In the genomic region with DNA sequence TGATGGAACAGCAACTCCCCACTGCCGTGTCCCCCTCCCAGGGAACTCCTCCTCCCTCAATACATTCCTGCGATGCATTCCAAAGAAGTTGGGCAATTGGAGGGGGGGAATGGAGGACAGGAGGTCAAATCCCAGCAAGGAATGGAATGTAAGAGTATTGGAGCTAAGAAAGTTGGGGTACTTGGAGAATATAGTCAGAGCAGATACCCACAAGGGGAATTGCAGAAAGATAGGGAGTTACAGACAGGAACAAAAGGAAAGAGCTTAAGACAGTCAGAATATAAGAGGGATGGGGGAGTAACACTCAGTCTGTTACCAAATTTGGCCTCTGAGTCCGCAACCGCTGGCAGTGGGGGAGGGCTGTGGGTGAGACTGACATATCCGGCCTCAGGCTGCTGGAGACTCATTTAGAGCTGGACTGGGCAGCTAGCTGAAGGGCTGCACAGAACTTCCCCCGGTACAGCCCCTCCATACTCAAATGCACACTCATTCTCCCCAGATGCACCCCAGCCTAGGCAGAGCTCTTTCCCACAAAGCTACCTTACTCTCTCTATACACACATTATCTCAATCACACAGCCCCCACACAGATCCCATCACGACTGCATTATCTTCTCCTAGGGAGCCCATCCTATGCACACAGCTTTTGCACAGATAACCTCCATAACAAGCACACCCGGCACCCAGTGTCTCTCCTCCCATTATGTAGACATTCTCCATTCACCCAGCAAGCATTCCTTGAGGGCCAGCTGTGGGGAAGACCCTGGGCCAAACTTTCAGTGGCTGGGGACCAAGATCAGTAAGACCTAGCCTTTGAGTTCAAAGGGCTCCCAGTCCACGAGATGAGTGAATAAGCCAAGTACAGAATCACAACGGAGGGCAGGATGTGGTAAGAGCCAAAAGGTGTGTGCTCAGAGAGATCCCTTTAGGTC, we compare ENCODE assay signal across 7 cellular contexts. TPM values are rescaled to one million over a fixed set of nuclear protein-coding genes. Genes with fewer than 3 reads are reported as not detected.
DNase-seq lines count a peak whose midpoint lies in the region; ATAC-seq, FAIRE-seq and TF ChIP-seq lines count a peak whose summit lies in the region.

No MANE protein-coding gene starts in this region.

- peak overlapping the region; percentile 55 for H3K27ac ChIP-seq in layer of hippocampus (ENCODE audit: low read depth, low read length)

- ATAC-seq in HG02852 (IDR thresholded peaks at IDR 0.05; ENCODE audit: unreplicated experiment): no peak
- ATAC-seq in GM21423 (IDR thresholded peaks at IDR 0.05; ENCODE audit: unreplicated experiment): no peak

- FAIRE-seq in GM18507 (lab: Jason Lieb, UNC) (peak; percentile 86), bronchial epithelial cell (lab: Jason Lieb, UNC) (no peak)

- no peak overlapping the region for H3K4me3 ChIP-seq in bronchial epithelial cell (ENCODE audit: low read depth, low read length)

- peaks cover 15% of the 10 kb centered on the region for H3K36me3 ChIP-seq in bronchial epithelial cell (ENCODE audit: control insufficient read depth, insufficient read depth, low read length)

- TF ChIP-seq CTCF in bronchial epithelial cell (IDR thresholded peaks at IDR 0.05; ENCODE audit: insufficient read depth, low read length, severe bottlenecking): no peak

- H3K27me3 ChIP-seq in bronchial epithelial cell (ENCODE audit: control insufficient read depth, insufficient read depth, low read length) (no peaks in the 10 kb centered on the region), layer of hippocampus (ENCODE audit: control insufficient read depth, insufficient read depth, low read length) (no peaks in the 10 kb centered on the region)

- no peak for DNase-seq in GM18507 (ENCODE audit: extremely low spot score, insufficient read length, low read depth)
- DNase-seq in NOMO-1 treated with DMSO at 0.1 percent for 48 hours (lab: John Stamatoyannopoulos, UW; ENCODE audit: unreplicated experiment): peak; percentile 76
- DNase-seq in bronchial epithelial cell (ENCODE audit: low read depth): peak; percentile 70
- peak; percentile 49 to 53 for DNase-seq in stimulated activated CD8-positive, alpha-beta memory T cell treated with anti-CD3 and anti-CD28 coated beads, Interleukin-15, amount 100 ng/mL, for 48 hours (ENCODE audit: low read depth in 2 of 2)

RNA-seq across cellular contexts. Expression of a gene that starts 3.7 kb away (rescaled TPM):
- total RNA-seq in bronchial epithelial cell: 71.0 and 79.0 TPM in 2 replicates

RNA-seq across cellular contexts. Expression of a gene that starts 4.2 kb away (rescaled TPM):
- 45.4 and 57.9 TPM in 2 replicates for total RNA-seq in bronchial epithelial cell

RNA-seq across cellular contexts. Expression of a gene that starts 20.7 kb away (rescaled TPM):
- total RNA-seq in bronchial epithelial cell: 34.8 and 37.9 TPM in 2 replicates

RNA-seq across cellular contexts. Expression of a gene that starts 20.8 kb away (rescaled TPM):
- 11.8 and 16.8 TPM in 2 replicates for total RNA-seq in bronchial epithelial cell

RNA-seq across cellular contexts. Expression of a gene that starts 25.8 kb away (rescaled TPM):
- total RNA-seq in bronchial epithelial cell: not detected in 2 replicates
